ENCODE assay signal across 17 cellular contexts in genomic region chr9:121738391-121738790, GRCh38.
A peak's percentile ranks its signal among the peaks of the same experiment; 100 is the strongest.
DNase-seq lines count a peak whose midpoint lies in the region; ATAC-seq and TF ChIP-seq lines count a peak whose summit lies in the region.
"Had no signal": no experiment of that assay in that cellular context is flagged by ENCODE, and none has a peak within 500 bp of the region (broad histone marks: within the 10 kb centered on the region; RNA-seq: fewer than 3 reads in every experiment).

No MANE protein-coding gene starts in this region.

- ATAC-seq in lower lobe of right lung = no peak
- no peak for ATAC-seq in thoracic aorta (ENCODE audit: insufficient number of reproducible peaks, low FRiP score, low read depth)
- no peak for ATAC-seq in GM18498 (IDR thresholded peaks at IDR 0.05; ENCODE audit: unreplicated experiment)
- no peak for ATAC-seq in GM18868 (IDR thresholded peaks at IDR 0.05; ENCODE audit: unreplicated experiment)
- ATAC-seq: naive thymus-derived CD8-positive, alpha-beta T cell had no signal

- DNase-seq in HFFc6 (no peak), RWPE1 (ENCODE audit: low spot score) (no peak), lower lobe of right lung (no peak), thoracic aorta (ENCODE audit: low spot score) (no peak), HK-2 (ENCODE audit: unreplicated experiment) (no peak)
- no peak for DNase-seq in activated T-cell treated with anti-CD3 and anti-CD28 coated beads, Interleukin-2, amount 50 U/mL, for 24 hours
- DNase-seq: anterior cingulate cortex; BE2C; DMS79; hypothalamus; naive thymus-derived CD8-positive, alpha-beta T cell; NCI-H1092; NCI-H2171; stimulated activated CD8-positive, alpha-beta memory T cell treated with anti-CD3 and anti-CD28 coated beads, Interleukin-4, amount 100 ng/mL, for 48 hours had no signal

- H3K27me3 ChIP-seq in lower lobe of right lung (ENCODE audit: low read depth) (no peaks in the 10 kb centered on the region), thoracic aorta (replicated peaks; ENCODE audit: insufficient read depth) (no peaks in the 10 kb centered on the region)
- H3K27me3 ChIP-seq: BE2C had no signal

- H3K4me1 ChIP-seq in lower lobe of right lung = peaks cover 93% of the 10 kb centered on the region
- H3K4me1 ChIP-seq in thoracic aorta (ENCODE audit: control insufficient read depth in 1 of 2, low read depth in 2 of 2) = peaks cover 67 to 88% of the 10 kb centered on the region in 2 donors

- H3K4me3 ChIP-seq in lower lobe of right lung = peak overlapping the region; percentile 58
- no peak overlapping the region for H3K4me3 ChIP-seq in thoracic aorta
- H3K4me3 ChIP-seq: GM23248 had no signal

- no peaks in the 10 kb centered on the region; the same call in 1 of the 2 replicates for H3K27me3 Mint-ChIP-seq in HFFc6 (ENCODE audit: insufficient read depth)
- peaks cover 38% of the 10 kb centered on the region for H3K27me3 Mint-ChIP-seq in activated T-cell treated with anti-CD3 and anti-CD28 coated beads, Interleukin-2, amount 50 U/mL, for 24 hours

- peak overlapping the region; percentile 17; the same call in 1 of the 2 replicates for H3K27ac Mint-ChIP-seq in HFFc6
- no peak overlapping the region for H3K27ac Mint-ChIP-seq in activated T-cell treated with anti-CD3 and anti-CD28 coated beads, Interleukin-2, amount 50 U/mL, for 24 hours

- no peaks in the 10 kb centered on the region for H3K36me3 Mint-ChIP-seq in HFFc6 (ENCODE audit: low read depth)
- H3K36me3 Mint-ChIP-seq in activated T-cell treated with anti-CD3 and anti-CD28 coated beads, Interleukin-2, amount 50 U/mL, for 24 hours (ENCODE audit: low read depth) = no peaks in the 10 kb centered on the region
- H3K36me3 Mint-ChIP-seq: naive thymus-derived CD8-positive, alpha-beta T cell had no signal

- H3K36me3 ChIP-seq in lower lobe of right lung (no peaks in the 10 kb centered on the region), thoracic aorta (no peaks in the 10 kb centered on the region)
- H3K36me3 ChIP-seq: BE2C had no signal

- no peak overlapping the region for H3K4me3 Mint-ChIP-seq in HFFc6
- no peak overlapping the region for H3K4me3 Mint-ChIP-seq in activated T-cell treated with anti-CD3 and anti-CD28 coated beads, Interleukin-2, amount 50 U/mL, for 24 hours
- H3K4me3 Mint-ChIP-seq: naive thymus-derived CD8-positive, alpha-beta T cell had no signal

- no peak for TF ChIP-seq CTCF in HFFc6 (IDR thresholded peaks at IDR 0.05)
- no peak for TF ChIP-seq CTCF in RWPE1 (conservative IDR thresholded peaks at IDR 0.05; ENCODE audit: low read depth)
- TF ChIP-seq CTCF in lower lobe of right lung (IDR thresholded peaks at IDR 0.05) = no peak
- TF ChIP-seq CTCF in thoracic aorta (IDR thresholded peaks at IDR 0.05) = no peak

- peak overlapping the region; percentile 84 for H3K27ac ChIP-seq in RWPE1
- peak overlapping the region; percentile 89 for H3K27ac ChIP-seq in lower lobe of right lung
- peak overlapping the region; percentile 88 to 94 for H3K27ac ChIP-seq in thoracic aorta
- H3K27ac ChIP-seq: GM23248 had no signal

- intact Hi-C loops in lower lobe of right lung (cut with DNase I) = no loop called here

- no peaks in the 10 kb centered on the region for H3K9me3 Mint-ChIP-seq in HFFc6
- no peaks in the 10 kb centered on the region for H3K9me3 Mint-ChIP-seq in activated T-cell treated with anti-CD3 and anti-CD28 coated beads, Interleukin-2, amount 50 U/mL, for 24 hours
- H3K9me3 Mint-ChIP-seq: naive thymus-derived CD8-positive, alpha-beta T cell had no signal

- H3K4me1 Mint-ChIP-seq in HFFc6 (ENCODE audit: low read depth) = peaks cover 65% of the 10 kb centered on the region
- H3K4me1 Mint-ChIP-seq in activated T-cell treated with anti-CD3 and anti-CD28 coated beads, Interleukin-2, amount 50 U/mL, for 24 hours (ENCODE audit: low read depth) = peaks cover 6% of the 10 kb centered on the region

- CTCF ChIA-PET in RWPE1 (lab: Yijun Ruan, JAX) = interaction anchor here (0.7 to 1.8 kb wide), 2 partner anchors 192 to 237 kb away, joined by 3 to 7 read pairs; no protein-coding TSS in a partner anchor

- H3K9me3 ChIP-seq in lower lobe of right lung (no peaks in the 10 kb centered on the region), thoracic aorta (no peaks in the 10 kb centered on the region)
- H3K9me3 ChIP-seq: BE2C had no signal

- POLR2A ChIA-PET in RWPE1 (lab: Yijun Ruan, JAX; ENCODE audit: low non-redundant PET) = no interaction called here
